Comparison of ENCODE assay signal across 20 cellular contexts in the genomic region with DNA sequence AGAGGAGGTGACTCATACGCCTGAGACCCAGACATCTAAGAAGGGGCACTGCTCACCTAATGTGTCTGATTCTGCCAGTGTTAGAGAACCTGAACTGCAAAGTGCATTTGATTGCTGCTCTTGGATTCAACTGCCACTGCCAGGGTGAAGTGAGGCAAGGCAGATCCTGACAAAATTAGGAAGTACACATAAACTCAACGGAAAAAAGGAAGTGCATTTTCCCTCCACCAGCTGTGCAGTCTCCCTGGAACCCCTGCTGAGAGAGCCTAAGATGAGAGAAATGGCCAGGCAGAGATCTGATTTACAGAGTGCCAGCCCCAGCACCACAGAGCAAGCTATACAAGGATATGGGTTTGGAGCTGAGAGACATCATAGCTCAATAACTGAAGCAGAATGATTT.
"Had no signal": no experiment of that assay in that cellular context is flagged by ENCODE, and none has a peak within 500 bp of the region (broad histone marks: within the 10 kb centered on the region; RNA-seq: fewer than 3 reads in every experiment).

No MANE protein-coding gene starts in this region.

- FAIRE-seq: astrocyte had no signal

- H3K4me3 ChIP-seq: colonic mucosa, gastroesophageal sphincter, heart left ventricle, ovary, prostate gland, right atrium auricular region, upper lobe of left lung had no signal

- H3K27me3 ChIP-seq: colonic mucosa, gastroesophageal sphincter, heart left ventricle, ovary, right atrium auricular region, upper lobe of left lung had no signal

- H3K4me1 ChIP-seq: colonic mucosa, gastroesophageal sphincter, heart left ventricle, prostate gland, right atrium auricular region, upper lobe of left lung had no signal

- H3K27ac ChIP-seq: colonic mucosa, epithelial cell of prostate, gastroesophageal sphincter, heart left ventricle, neutrophil, ovary, prostate gland, right atrium auricular region, upper lobe of left lung had no signal

- H3K36me3 ChIP-seq: colonic mucosa, gastroesophageal sphincter, heart left ventricle, neutrophil, ovary, prostate gland, right atrium auricular region, upper lobe of left lung had no signal

- DNase-seq: activated naive CD4-positive, alpha-beta T cell; activated T-cell treated with anti-CD3 and anti-CD28 coated beads, Interleukin-2, amount 50 U/mL, for 1 hour; colonic mucosa; islet precursor cell; left cardiac atrium; midbrain; natural killer cell; ovary; stimulated activated CD4-positive, alpha-beta T cell treated with anti-CD3 and anti-CD28 coated beads, Interleukin-12 subunit alpha, Interleukin-12 subunit beta, amount 100 ng/mL, for 4 hours; stimulated activated CD4-positive, alpha-beta T cell treated with anti-CD3 and anti-CD28 coated beads, Interleukin-4, amount 100 ng/mL, for 4 hours; stimulated activated naive CD8-positive, alpha-beta T cell treated with anti-CD3 and anti-CD28 coated beads, Interleukin-15, Interleukin-2, amounts not matched to agents 100 U/mL and 50 U/mL, for 24 hours; upper lobe of left lung had no signal

- ATAC-seq: gastroesophageal sphincter; heart left ventricle; left cardiac atrium; natural killer cell; stimulated activated naive CD8-positive, alpha-beta T cell treated with anti-CD3 and anti-CD28 coated beads, Interleukin-15, Interleukin-2, amounts not matched to agents 100 U/mL and 50 U/mL, for 24 hours; WTC11 had no signal

- H3K9me3 ChIP-seq: colonic mucosa, gastroesophageal sphincter, heart left ventricle, neutrophil, ovary, prostate gland, right atrium auricular region, upper lobe of left lung had no signal
